1 cellular context compared by ENCODE assay signal in the genomic region with DNA sequence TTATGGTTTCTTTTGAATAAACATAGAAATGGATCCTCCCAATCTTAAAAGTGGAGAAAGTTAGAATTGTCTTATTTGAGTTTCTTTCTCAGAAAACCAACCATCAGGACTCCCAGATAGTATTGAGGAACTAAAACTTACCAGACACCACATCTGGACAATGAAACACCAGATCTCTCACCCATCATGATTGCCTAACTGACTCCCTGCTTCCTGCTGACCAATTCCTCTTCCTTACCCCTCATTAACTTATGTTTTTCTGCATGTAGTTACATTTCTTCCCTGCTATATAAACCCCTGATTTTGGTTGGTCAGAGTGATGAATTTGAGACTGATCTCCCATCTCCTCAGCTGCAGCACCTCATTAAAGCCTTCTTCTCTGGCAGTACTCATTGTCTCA.
TF ChIP-seq lines count a peak whose summit lies in the region.

No MANE protein-coding gene starts in this region.

TF ChIP-seq in GM23338, 12 proteins besides CTCF, POLR2A, EP300 and RAD21 (continued from another document):
- TF ChIP-seq POLR2AphosphoS5 (IDR thresholded peaks at IDR 0.05; ENCODE audit: low read depth), result no peak
- TF ChIP-seq, protein P1, sequence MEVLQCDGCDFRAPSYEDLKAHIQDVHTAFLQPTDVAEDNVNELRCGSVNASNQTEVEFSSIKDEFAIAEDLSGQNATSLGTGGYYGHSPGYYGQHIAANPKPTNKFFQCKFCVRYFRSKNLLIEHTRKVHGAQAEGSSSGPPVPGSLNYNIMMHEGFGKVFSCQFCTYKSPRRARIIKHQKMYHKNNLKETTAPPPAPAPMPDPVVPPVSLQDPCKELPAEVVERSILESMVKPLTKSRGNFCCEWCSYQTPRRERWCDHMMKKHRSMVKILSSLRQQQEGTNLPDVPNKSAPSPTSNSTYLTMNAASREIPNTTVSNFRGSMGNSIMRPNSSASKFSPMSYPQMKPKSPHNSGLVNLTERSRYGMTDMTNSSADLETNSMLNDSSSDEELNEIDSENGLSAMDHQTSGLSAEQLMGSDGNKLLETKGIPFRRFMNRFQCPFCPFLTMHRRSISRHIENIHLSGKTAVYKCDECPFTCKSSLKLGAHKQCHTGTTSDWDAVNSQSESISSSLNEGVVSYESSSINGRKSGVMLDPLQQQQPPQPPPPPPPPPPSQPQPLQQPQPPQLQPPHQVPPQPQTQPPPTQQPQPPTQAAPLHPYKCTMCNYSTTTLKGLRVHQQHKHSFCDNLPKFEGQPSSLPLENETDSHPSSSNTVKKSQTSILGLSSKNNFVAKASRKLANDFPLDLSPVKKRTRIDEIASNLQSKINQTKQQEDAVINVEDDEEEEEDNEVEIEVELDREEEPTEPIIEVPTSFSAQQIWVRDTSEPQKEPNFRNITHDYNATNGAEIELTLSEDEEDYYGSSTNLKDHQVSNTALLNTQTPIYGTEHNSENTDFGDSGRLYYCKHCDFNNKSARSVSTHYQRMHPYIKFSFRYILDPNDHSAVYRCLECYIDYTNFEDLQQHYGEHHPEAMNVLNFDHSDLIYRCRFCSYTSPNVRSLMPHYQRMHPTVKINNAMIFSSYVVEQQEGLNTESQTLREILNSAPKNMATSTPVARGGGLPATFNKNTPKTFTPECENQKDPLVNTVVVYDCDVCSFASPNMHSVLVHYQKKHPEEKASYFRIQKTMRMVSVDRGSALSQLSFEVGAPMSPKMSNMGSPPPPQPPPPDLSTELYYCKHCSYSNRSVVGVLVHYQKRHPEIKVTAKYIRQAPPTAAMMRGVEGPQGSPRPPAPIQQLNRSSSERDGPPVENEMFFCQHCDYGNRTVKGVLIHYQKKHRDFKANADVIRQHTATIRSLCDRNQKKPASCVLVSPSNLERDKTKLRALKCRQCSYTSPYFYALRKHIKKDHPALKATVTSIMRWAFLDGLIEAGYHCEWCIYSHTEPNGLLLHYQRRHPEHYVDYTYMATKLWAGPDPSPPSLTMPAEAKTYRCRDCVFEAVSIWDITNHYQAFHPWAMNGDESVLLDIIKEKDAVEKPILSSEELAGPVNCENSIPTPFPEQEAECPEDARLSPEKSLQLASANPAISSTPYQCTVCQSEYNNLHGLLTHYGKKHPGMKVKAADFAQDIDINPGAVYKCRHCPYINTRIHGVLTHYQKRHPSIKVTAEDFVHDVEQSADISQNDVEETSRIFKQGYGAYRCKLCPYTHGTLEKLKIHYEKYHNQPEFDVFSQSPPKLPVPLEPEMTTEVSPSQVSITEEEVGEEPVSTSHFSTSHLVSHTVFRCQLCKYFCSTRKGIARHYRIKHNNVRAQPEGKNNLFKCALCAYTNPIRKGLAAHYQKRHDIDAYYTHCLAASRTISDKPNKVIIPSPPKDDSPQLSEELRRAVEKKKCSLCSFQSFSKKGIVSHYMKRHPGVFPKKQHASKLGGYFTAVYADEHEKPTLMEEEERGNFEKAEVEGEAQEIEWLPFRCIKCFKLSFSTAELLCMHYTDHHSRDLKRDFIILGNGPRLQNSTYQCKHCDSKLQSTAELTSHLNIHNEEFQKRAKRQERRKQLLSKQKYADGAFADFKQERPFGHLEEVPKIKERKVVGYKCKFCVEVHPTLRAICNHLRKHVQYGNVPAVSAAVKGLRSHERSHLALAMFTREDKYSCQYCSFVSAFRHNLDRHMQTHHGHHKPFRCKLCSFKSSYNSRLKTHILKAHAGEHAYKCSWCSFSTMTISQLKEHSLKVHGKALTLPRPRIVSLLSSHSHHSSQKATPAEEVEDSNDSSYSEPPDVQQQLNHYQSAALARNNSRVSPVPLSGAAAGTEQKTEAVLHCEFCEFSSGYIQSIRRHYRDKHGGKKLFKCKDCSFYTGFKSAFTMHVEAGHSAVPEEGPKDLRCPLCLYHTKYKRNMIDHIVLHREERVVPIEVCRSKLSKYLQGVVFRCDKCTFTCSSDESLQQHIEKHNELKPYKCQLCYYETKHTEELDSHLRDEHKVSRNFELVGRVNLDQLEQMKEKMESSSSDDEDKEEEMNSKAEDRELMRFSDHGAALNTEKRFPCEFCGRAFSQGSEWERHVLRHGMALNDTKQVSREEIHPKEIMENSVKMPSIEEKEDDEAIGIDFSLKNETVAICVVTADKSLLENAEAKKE (CRISPR knock-in tag; IDR thresholded peaks at IDR 0.05), result no peak
- no peak for TF ChIP-seq ZNF114 (CRISPR knock-in tag; IDR thresholded peaks at IDR 0.05)
- no peak for TF ChIP-seq EZH2 (IDR thresholded peaks at IDR 0.05; ENCODE audit: low read depth, unreplicated experiment)
